In genomic region chr4:153071953-153072622, GRCh38 we compare ENCODE assay signal across 17 cellular contexts.
"Had no signal": no experiment of that assay in that cellular context is flagged by ENCODE, and none has a peak within 500 bp of the region (broad histone marks: within the 10 kb centered on the region; RNA-seq: fewer than 3 reads in every experiment).

No MANE protein-coding gene starts in this region.

- H3K27ac Mint-ChIP-seq: endodermal cell, memory B cell, mesothelial cell of epicardium, natural killer cell, progenitor cell of endocrine pancreas had no signal

- H3K4me3 Mint-ChIP-seq: endodermal cell, memory B cell, mesothelial cell of epicardium, natural killer cell had no signal

- H3K4me2 ChIP-seq: smooth muscle cell had no signal

- H3K4me1 Mint-ChIP-seq: natural killer cell had no signal

- ATAC-seq: gastrocnemius medialis, heart right ventricle, left lobe of liver, natural killer cell, pancreas, right cardiac atrium had no signal

- H3K9me3 Mint-ChIP-seq: natural killer cell had no signal

- H3K36me3 Mint-ChIP-seq: mesothelial cell of epicardium, natural killer cell had no signal

- H3K27me3 Mint-ChIP-seq: memory B cell had no signal

- H3K27ac ChIP-seq: colonic mucosa, gastrocnemius medialis, heart right ventricle, pancreas had no signal

- H3K9me3 ChIP-seq: colonic mucosa, gastrocnemius medialis, heart right ventricle, pancreas had no signal

- H3K36me3 ChIP-seq: colonic mucosa, gastrocnemius medialis, heart right ventricle, pancreas had no signal

- H3K27me3 ChIP-seq: colonic mucosa, gastrocnemius medialis, heart right ventricle, pancreas had no signal

- DNase-seq: colonic mucosa; effector CD4-positive, alpha-beta T cell; endodermal cell; gastrocnemius medialis; heart right ventricle; islet precursor cell; natural killer cell; occipital lobe; pancreas; right cardiac atrium; stimulated activated CD4-positive, alpha-beta T cell treated with anti-CD3 and anti-CD28 coated beads, Interleukin-2, amount 100 ng/mL, for 48 hours; stimulated activated naive CD4-positive, alpha-beta T cell treated with Interleukin-2 at 50 U/mL for 16 hours had no signal

- H3K4me1 ChIP-seq: colonic mucosa, gastrocnemius medialis, heart right ventricle, pancreas had no signal

- H3K4me3 ChIP-seq: colonic mucosa, gastrocnemius medialis, heart right ventricle, pancreas, smooth muscle cell had no signal
